9 cellular contexts compared by ENCODE assay signal in genomic region chr7:32501522-32501921, GRCh38. TPM values are rescaled to one million over a fixed set of nuclear protein-coding genes. Genes with fewer than 3 reads are reported as not detected.
DNase-seq lines count a peak whose midpoint lies in the region; ATAC-seq, FAIRE-seq and TF ChIP-seq lines count a peak whose summit lies in the region.
"Had no signal": no experiment of that assay in that cellular context is flagged by ENCODE, and none has a peak within 500 bp of the region (broad histone marks: within the 10 kb centered on the region; RNA-seq: fewer than 3 reads in every experiment).

No MANE protein-coding gene starts in this region.

- intact Hi-C loops in GM12878 (cut with micrococcal nuclease; ENCODE audit: unreplicated experiment): no loop called here

- 100% methylated on average over 1 of the region's 1 CpG for WGBS in GM12878 (ENCODE audit: insufficient coverage, insufficient replicate concordance, low lambda C conversion rate, missing lambda C conversion rate)
- WGBS in mesenchymal stem cell: 71% methylated on average over 1 of the region's 1 CpG

- H2BK12ac ChIP-seq in mesenchymal stem cell (ENCODE audit: low read length in 2 of 2): no peak overlapping the region

- H3K23ac ChIP-seq in mesenchymal stem cell (ENCODE audit: low read length in 2 of 2): no peak overlapping the region

- no peak for TF ChIP-seq POLR2A in GM12878 (IDR thresholded peaks at IDR 0.05; ENCODE audit: low read depth, low read length)

- SMC1A ChIA-PET in GM12878 (lab: Charles Lee; ENCODE audit: uncharacterized antibody, unreplicated experiment): interaction anchor here (0.6 to 2.0 kb wide), 2 partner anchors 11 to 82 kb away, joined by 3 to 7 read pairs; no protein-coding TSS in a partner anchor

- H3K4me3 ChIP-seq in GM12878: peak overlapping the region; percentile 46
- H3K4me3 ChIP-seq in mesenchymal stem cell (ENCODE audit: insufficient read depth in 1 of 2, low read depth in 1 of 2, low read length in 2 of 2): peak overlapping the region in 1 of 2 experiments; percentile 55

- TF ChIP-seq CTCF in GM12878 (IDR thresholded peaks at IDR 0.05 in 2 of 3, conservative IDR thresholded peaks at IDR 0.05 in 1 of 3; ENCODE audit: control insufficient read depth in 2 of 3, extremely low read depth in 1 of 3, insufficient read depth in 1 of 3, low read depth in 3 of 3, low read length in 3 of 3): no peak

- RAD21 ChIA-PET in GM12878 (lab: Charles Lee; ENCODE audit: unreplicated experiment): no interaction called here

- no peak overlapping the region for H4K91ac ChIP-seq in mesenchymal stem cell (ENCODE audit: low read length)

- H3K4me1 ChIP-seq in GM12878 (ENCODE audit: control insufficient read depth, insufficient read depth, low read length) (peaks cover 6% of the 10 kb centered on the region), mesenchymal stem cell (ENCODE audit: control insufficient read depth, insufficient read depth, low read depth, low read length) (peaks cover 5% of the 10 kb centered on the region)

- TF ChIP-seq EP300 in GM12878 (IDR thresholded peaks at IDR 0.05; ENCODE audit: borderline replicate concordance in 1 of 2, control insufficient read depth in 1 of 2, low read depth in 2 of 2, low read length in 2 of 2): no peak

- CTCF ChIA-PET in GM12878 (lab: Yijun Ruan, JAX): no interaction called here

- H4K8ac ChIP-seq in mesenchymal stem cell (ENCODE audit: low read length): no peak overlapping the region

- no TSS peak for BruUV-seq in GM12878 (replicated peaks; lab: Mats Ljungman, UMichigan)

- FAIRE-seq in GM12878 (lab: Jason Lieb, UNC): no peak

- no peak overlapping the region for H3K18ac ChIP-seq in mesenchymal stem cell (ENCODE audit: low read depth in 1 of 2, low read length in 2 of 2)

- H3K9ac ChIP-seq in GM12878 (ENCODE audit: control insufficient read depth, insufficient read depth, low read length) (no peak overlapping the region), mesenchymal stem cell (ENCODE audit: low read length) (peak overlapping the region; percentile 65)

- TF ChIP-seq RAD21 in GM12878 (IDR thresholded peaks at IDR 0.05; ENCODE audit: insufficient read depth, low read depth, low read length): no peak

- H2AFZ ChIP-seq in GM12878 (ENCODE audit: control insufficient read depth, low read depth, low read length): no peak overlapping the region
- no peak overlapping the region for H2AFZ ChIP-seq in mesenchymal stem cell (ENCODE audit: low read depth, low read length)

- H2BK15ac ChIP-seq in mesenchymal stem cell (ENCODE audit: low read depth, poor library complexity, severe bottlenecking): no peak overlapping the region

- in situ Hi-C loops in GM12878 (cut with MboI): no loop called here

- POLR2A ChIA-PET in GM12878 (lab: Charles Lee): interaction anchor here (0.7 kb wide), 1 partner anchor 15 kb away, joined by 3 read pairs; no protein-coding TSS in a partner anchor

- peaks cover 73% of the 10 kb centered on the region for H3K79me2 ChIP-seq in GM12878 (ENCODE audit: control insufficient read depth, insufficient read depth, low read length)

- no peaks in the 10 kb centered on the region for H3K27me3 ChIP-seq in GM12878 (replicated peaks in 1 of 2; ENCODE audit: control insufficient read depth in 2 of 2, insufficient read depth in 2 of 2, low read length in 1 of 2)
- H3K27me3 ChIP-seq in mesenchymal stem cell (ENCODE audit: control insufficient read depth in 1 of 2, insufficient read depth in 1 of 2, low read length in 2 of 2): no peaks in the 10 kb centered on the region

- no peak overlapping the region for H3K14ac ChIP-seq in mesenchymal stem cell (ENCODE audit: low read length in 2 of 2)

- no peak overlapping the region for H2AK5ac ChIP-seq in mesenchymal stem cell (ENCODE audit: low read length, severe bottlenecking)

- H3K9me3 ChIP-seq in GM12878 (replicated peaks; ENCODE audit: control insufficient read depth, insufficient read depth, low read length) (no peaks in the 10 kb centered on the region; the same call in 2 of the 3 replicates), mesenchymal stem cell (ENCODE audit: control insufficient read depth, low read length) (no peaks in the 10 kb centered on the region)

- H3K36me3 ChIP-seq in GM12878 (ENCODE audit: control insufficient read depth in 2 of 2, insufficient read depth in 2 of 2, low read length in 1 of 2) (no peaks in the 10 kb centered on the region), mesenchymal stem cell (ENCODE audit: control insufficient read depth in 1 of 2, insufficient read depth in 2 of 2, low read depth in 1 of 2, low read length in 2 of 2) (peaks cover 0 to 3% of the 10 kb centered on the region in 2 experiments)

- H2BK120ac ChIP-seq in mesenchymal stem cell (ENCODE audit: low read depth, low read length): no peak overlapping the region

- H3K4ac ChIP-seq in mesenchymal stem cell (ENCODE audit: low read depth in 1 of 2, low read length in 2 of 2): no peak overlapping the region

- no peaks in the 10 kb centered on the region for H4K20me1 ChIP-seq in GM12878 (ENCODE audit: control insufficient read depth, insufficient read depth)

- H3K27ac ChIP-seq in GM12878 (ENCODE audit: control insufficient read depth, insufficient read depth): peak overlapping the region; percentile 38; the same call in 1 of the 2 replicates
- H3K27ac ChIP-seq in mesenchymal stem cell (ENCODE audit: low read length, poor library complexity, severe bottlenecking): peak overlapping the region; percentile 59

- peak overlapping the region; percentile 81 for H3K4me2 ChIP-seq in GM12878 (ENCODE audit: control insufficient read depth, insufficient read depth)
- H3K4me2 ChIP-seq in mesenchymal stem cell (ENCODE audit: low read length, poor library complexity, severe bottlenecking): no peak overlapping the region

- no peak overlapping the region for H2BK5ac ChIP-seq in mesenchymal stem cell (ENCODE audit: low read depth, low read length, poor library complexity, severe bottlenecking)

- H3K79me1 ChIP-seq in mesenchymal stem cell (replicated peaks; ENCODE audit: low read length, poor library complexity, severe bottlenecking): no peaks in the 10 kb centered on the region

- ATAC-seq in GM12878 (0 out of 3 replicates have a peak, but pooled peaks have one; percentile 10), HG02852 (IDR thresholded peaks at IDR 0.05; ENCODE audit: unreplicated experiment) (no peak), HG02571 (IDR thresholded peaks at IDR 0.05; ENCODE audit: unreplicated experiment) (no peak)

- peak; percentile 46 for DNase-seq in AG08395 (ENCODE audit: low spot score)
- DNase-seq in HT1080 (ENCODE audit: low read depth): peak; percentile 82
- no peak for DNase-seq in GM12878 (ENCODE audit: low read depth, low spot score)
- DNase-seq in mesenchymal stem cell: peak; percentile 36
- no peak for DNase-seq in stimulated activated naive CD4-positive, alpha-beta T cell (lab: John Stamatoyannopoulos, UW)
- no peak for DNase-seq in hippocampal formation (lab: John Stamatoyannopoulos, UW)
- DNase-seq: activated naive CD4-positive, alpha-beta T cell treated with Interleukin-2 at 50 U/mL for 16 hours had no signal

TF ChIP-seq in GM12878, 131 proteins besides CTCF, POLR2A, EP300 and RAD21 (continues in another document):
- no peak for TF ChIP-seq YY1 (IDR thresholded peaks at IDR 0.05; ENCODE audit: low read depth, low read length)

RNA-seq across cellular contexts. Expression of gene AVL9, which starts 6.2 kb away (rescaled TPM):
- 29.6 and 39.4 TPM in 2 replicates for total RNA-seq in HT1080 (2014; rRNA removed; shearing (Covaris generic))
- polyA plus RNA-seq in HT1080 (2015; cell fraction: cytosol; rRNA removed): 21.0 and 21.1 TPM in 2 replicates
- polyA plus RNA-seq in HT1080 (2015; cell fraction: nucleus; rRNA removed): 33.9 and 34.1 TPM in 2 replicates
- total RNA-seq in GM12878 (2013; cell fraction: nucleolus; rRNA removed): 73.7 and 80.7 TPM in 2 replicates
- total RNA-seq in GM12878 (2014; rRNA removed) (27.8 and 28.1 TPM in 2 replicates), GM12878 (2014; rRNA removed; fragmentation: Illumina TruSeq; extraction: Trizol) (20.8 and 21.1 TPM in 2 replicates), GM12878 (2021) (41.6 and 45.8 TPM in 2 replicates)
- polyA plus RNA-seq in GM12878 (2011; ENCODE audit: low read depth): 22.9 TPM
- polyA plus RNA-seq in GM12878 (2011; rRNA removed) (24.2 and 24.4 TPM in 2 replicates), GM12878 (2014; fragmentation: Illumina TruSeq; extraction: Trizol) (19.3 and 22.6 TPM in 2 replicates), GM12878 (2014; fragmentation: Nextera tagmentation; extraction: Ambion mirVana) (10 to 100 TPM in 1 of 2 experiments, 1 to 10 TPM in 1; 4.5 to 10.5 TPM), GM12878 (2014; rRNA removed) (16.3 and 16.6 TPM in 2 replicates), GM12878 (2016; fragmentation: Nextera tagmentation; extraction: Ambion mirVana) (10 to 100 TPM; 18.4 to 21.0 TPM)
- 13.1 and 20.3 TPM in 2 replicates for polyA plus RNA-seq in GM12878 (2011; cell fraction: cytosol; rRNA removed)
- polyA plus RNA-seq in GM12878 (2011; cell fraction: nucleus; rRNA removed): 19.6 and 20.0 TPM in 2 replicates
- polyA plus RNA-seq in GM12878 (2012): 17.8 and 20.4 TPM in 2 replicates
- 39.1 and 41.3 TPM in 2 replicates for polyA minus RNA-seq in GM12878 (2011; rRNA and poly(A)+ RNA removed)
- polyA minus RNA-seq in GM12878 (2011; cell fraction: cytosol; rRNA and poly(A)+ RNA removed): 9.4 and 9.8 TPM in 2 replicates
- polyA minus RNA-seq in GM12878 (2011; cell fraction: nucleus; rRNA and poly(A)+ RNA removed): 16.7 and 26.9 TPM in 2 replicates
- polyA plus RNA-seq in mesenchymal stem cell (2013, experiment 1 of 2): 11.4 TPM
- 12.5 TPM for polyA plus RNA-seq in mesenchymal stem cell (2013, experiment 2 of 2)

RNA-seq across cellular contexts. Expression of gene LSM5, which starts 11.3 kb away (rescaled TPM):
- 50.0 and 87.2 TPM in 2 replicates for total RNA-seq in HT1080 (2014; rRNA removed; shearing (Covaris generic))
- polyA plus RNA-seq in HT1080 (2015; cell fraction: cytosol; rRNA removed): 61.1 and 187 TPM in 2 replicates
- polyA plus RNA-seq in HT1080 (2015; cell fraction: nucleus; rRNA removed): 32.2 and 58.0 TPM in 2 replicates
- total RNA-seq in GM12878 (2013; cell fraction: nucleolus; rRNA removed): 27.2 and 32.2 TPM in 2 replicates
- 29.4 and 57.3 TPM in 2 replicates for total RNA-seq in GM12878 (2014; rRNA removed)
- 75.0 and 76.7 TPM in 2 replicates for total RNA-seq in GM12878 (2014; rRNA removed; fragmentation: Illumina TruSeq; extraction: Trizol)
- total RNA-seq in GM12878 (2021): 88.0 and 91.8 TPM in 2 replicates
- polyA plus RNA-seq in GM12878 (2011; ENCODE audit: low read depth): 325 TPM
- polyA plus RNA-seq in GM12878 (2011; rRNA removed): 96.1 and 232 TPM in 2 replicates
- 12.2 and 21.6 TPM in 2 replicates for polyA plus RNA-seq in GM12878 (2011; cell fraction: cytosol; rRNA removed)
- polyA plus RNA-seq in GM12878 (2011; cell fraction: nucleus; rRNA removed): 14.5 and 21.3 TPM in 2 replicates
- 73.6 and 109 TPM in 2 replicates for polyA plus RNA-seq in GM12878 (2012)
- polyA plus RNA-seq in GM12878 (2014; fragmentation: Illumina TruSeq; extraction: Trizol): 194 and 262 TPM in 2 replicates
- polyA plus RNA-seq in GM12878 (2014; fragmentation: Nextera tagmentation; extraction: Ambion mirVana): 100 to 1,000 TPM; 494 to 538 TPM
- polyA plus RNA-seq in GM12878 (2014; rRNA removed): 70.1 and 76.7 TPM in 2 replicates
- 100 to 1,000 TPM; 435 to 449 TPM for polyA plus RNA-seq in GM12878 (2016; fragmentation: Nextera tagmentation; extraction: Ambion mirVana)
- 10.8 and 17.0 TPM in 2 replicates for polyA minus RNA-seq in GM12878 (2011; rRNA and poly(A)+ RNA removed)
- 5.9 and 9.8 TPM in 2 replicates for polyA minus RNA-seq in GM12878 (2011; cell fraction: cytosol; rRNA and poly(A)+ RNA removed)
- polyA minus RNA-seq in GM12878 (2011; cell fraction: nucleus; rRNA and poly(A)+ RNA removed): 17.9 and 26.0 TPM in 2 replicates
- polyA plus RNA-seq in mesenchymal stem cell (2013, experiment 1 of 2): 67.9 TPM
- 76.5 TPM for polyA plus RNA-seq in mesenchymal stem cell (2013, experiment 2 of 2)

Comparison
In these comparisons a context has a peak if more than half of its experiments do, and no peak if none do; other contexts are left out.
1. DNase-seq: peak in AG08395 (single experiment), HT1080 (single experiment) and mesenchymal stem cell (single experiment); none in GM12878 (single experiment), stimulated activated naive CD4-positive, alpha-beta T cell (0 of 6) and hippocampal formation (0 of 2).